ENCODE assay signal across 14 cellular contexts in genomic region chr17:78803161-78803845, GRCh38. TPM values are rescaled to one million over a fixed set of nuclear protein-coding genes. Genes with fewer than 3 reads are reported as not detected.
DNase-seq lines count a peak whose midpoint lies in the region; FAIRE-seq and TF ChIP-seq lines count a peak whose summit lies in the region.
"Had no signal": no experiment of that assay in that cellular context is flagged by ENCODE, and none has a peak within 500 bp of the region (broad histone marks: within the 10 kb centered on the region; RNA-seq: fewer than 3 reads in every experiment).

No MANE protein-coding gene starts in this region.

- peaks cover 45% of the 10 kb centered on the region for H3K4me1 Mint-ChIP-seq in T-helper 1 cell treated with Interleukin-12 subunit alpha and Interleukin-12 subunit beta and Interleukin-4 antibody, amounts not matched to agents 30 μg/mL and 1 μg/mL, for 36 hours (ENCODE audit: low read depth)
- peaks cover 20 to 27% (median 22%) of the 10 kb centered on the region in 3 donors for H3K4me1 Mint-ChIP-seq in IgD-negative memory B cell

- H3K27me3 ChIP-seq in bronchial epithelial cell (ENCODE audit: control insufficient read depth, insufficient read depth, low read length) = no peaks in the 10 kb centered on the region
- H3K27me3 ChIP-seq in neutrophil = no peaks in the 10 kb centered on the region
- H3K27me3 ChIP-seq: heart right ventricle, testis had no signal

- TF ChIP-seq CTCF in bronchial epithelial cell (IDR thresholded peaks at IDR 0.05; ENCODE audit: insufficient read depth, low read length, severe bottlenecking) = no peak
- no peak for TF ChIP-seq CTCF in neutrophil (IDR thresholded peaks at IDR 0.05)

- DNase-seq in T-helper 1 cell (no peak), bronchial epithelial cell (ENCODE audit: low read depth) (no peak), NCI-H1092 treated with DMSO at 0.1 percent for 48 hours (lab: John Stamatoyannopoulos, UW) (no peak), HTR-8/SVneo (ENCODE audit: insufficient read length, low spot score) (no peak), OCI-M2 (lab: John Stamatoyannopoulos, UW; ENCODE audit: unreplicated experiment) (no peak)
- DNase-seq: 8988T, activated gamma-delta T cell, DMS153, heart right ventricle, testis had no signal

- peaks cover 10 to 17% of the 10 kb centered on the region in 2 experiments for H3K4me1 ChIP-seq in neutrophil (ENCODE audit: control insufficient read depth in 1 of 2, insufficient read depth in 1 of 2, low read depth in 1 of 2, low read length in 1 of 2)
- H3K4me1 ChIP-seq: testis had no signal

- H3K36me3 ChIP-seq in bronchial epithelial cell (ENCODE audit: control insufficient read depth, insufficient read depth, low read length) (peaks cover 36% of the 10 kb centered on the region), neutrophil (peaks cover 8% of the 10 kb centered on the region)

- H3K4me3 ChIP-seq in bronchial epithelial cell (ENCODE audit: low read depth, low read length) (no peak overlapping the region), neutrophil (ENCODE audit: low read depth in 1 of 2, low read length in 1 of 2) (peak overlapping the region; percentile 22 to 52)
- H3K4me3 ChIP-seq: testis had no signal

- peak overlapping the region; percentile 45 for H3K27ac Mint-ChIP-seq in T-helper 1 cell treated with Interleukin-12 subunit alpha and Interleukin-12 subunit beta and Interleukin-4 antibody, amounts not matched to agents 30 μg/mL and 1 μg/mL, for 36 hours
- peak overlapping the region; percentile 80 to 90 (median 84) for H3K27ac Mint-ChIP-seq in IgD-negative memory B cell

- H3K9me3 ChIP-seq in neutrophil = no peaks in the 10 kb centered on the region
- H3K9me3 ChIP-seq: heart right ventricle, testis had no signal

- H3K9me3 Mint-ChIP-seq in T-helper 1 cell treated with Interleukin-12 subunit alpha and Interleukin-12 subunit beta and Interleukin-4 antibody, amounts not matched to agents 30 μg/mL and 1 μg/mL, for 36 hours = no peaks in the 10 kb centered on the region
- no peaks in the 10 kb centered on the region for H3K9me3 Mint-ChIP-seq in IgD-negative memory B cell

- peak overlapping the region; percentile 2 for H3K27ac ChIP-seq in neutrophil
- H3K27ac ChIP-seq: epithelial cell of prostate, testis had no signal

- peak overlapping the region; percentile 67 for H3K4me3 Mint-ChIP-seq in T-helper 1 cell treated with Interleukin-12 subunit alpha and Interleukin-12 subunit beta and Interleukin-4 antibody, amounts not matched to agents 30 μg/mL and 1 μg/mL, for 36 hours
- peak overlapping the region in 1 of 4 donors; percentile 47 for H3K4me3 Mint-ChIP-seq in IgD-negative memory B cell

- FAIRE-seq in bronchial epithelial cell (lab: Jason Lieb, UNC) (peak; percentile 13), HTR-8/SVneo (lab: Jason Lieb, UNC) (no peak)

- peaks cover 63% of the 10 kb centered on the region for H3K36me3 Mint-ChIP-seq in T-helper 1 cell treated with Interleukin-12 subunit alpha and Interleukin-12 subunit beta and Interleukin-4 antibody, amounts not matched to agents 30 μg/mL and 1 μg/mL, for 36 hours (ENCODE audit: low read depth)
- peaks cover 16% of the 10 kb centered on the region for H3K36me3 Mint-ChIP-seq in IgD-negative memory B cell

- H3K27me3 Mint-ChIP-seq in T-helper 1 cell treated with Interleukin-12 subunit alpha and Interleukin-12 subunit beta and Interleukin-4 antibody, amounts not matched to agents 30 μg/mL and 1 μg/mL, for 36 hours (ENCODE audit: low read depth) = no peaks in the 10 kb centered on the region
- no peaks in the 10 kb centered on the region for H3K27me3 Mint-ChIP-seq in IgD-negative memory B cell

RNA-seq across cellular contexts. Expression of gene CYTH1, which starts 21.2 kb away (rescaled TPM):
- polyA plus RNA-seq in IgD-negative memory B cell = 210 TPM
- 35.5 and 44.8 TPM in 2 replicates for total RNA-seq in bronchial epithelial cell

RNA-seq across cellular contexts. Expression of gene USP36, which starts 37.3 kb away (rescaled TPM):
- 28.8 TPM for polyA plus RNA-seq in IgD-negative memory B cell
- total RNA-seq in bronchial epithelial cell = 18.8 and 21.6 TPM in 2 replicates
